ENCODE assay signal across 1 cellular context in the genomic region with DNA sequence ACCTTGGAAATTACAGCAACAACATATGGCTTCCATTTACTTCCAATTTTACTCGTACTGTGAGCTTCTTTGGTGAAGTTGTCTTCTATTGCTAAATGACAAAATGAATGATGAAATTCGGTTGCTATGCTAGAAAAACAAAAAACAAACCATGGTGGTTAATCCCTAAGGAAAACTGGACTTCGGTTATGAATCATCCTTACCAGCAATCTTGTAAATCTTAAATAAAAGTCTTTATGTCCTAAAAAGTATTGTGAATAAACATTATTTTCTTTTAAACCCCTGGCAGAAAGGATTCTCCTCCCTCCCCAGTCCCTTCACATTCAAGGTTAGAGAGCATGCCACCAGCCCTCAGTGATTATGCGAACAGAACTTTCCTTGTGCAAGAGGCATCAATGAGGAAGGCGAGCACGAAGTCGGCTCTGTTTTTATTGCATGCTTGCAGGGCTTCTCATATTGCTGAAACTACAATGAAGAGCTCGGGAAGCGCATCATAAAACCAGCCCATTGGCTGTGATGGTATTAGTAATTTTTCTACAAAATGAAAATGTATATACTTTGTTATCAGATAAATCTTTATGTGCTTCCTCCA.
TF ChIP-seq lines count a peak whose summit lies in the region.

No MANE protein-coding gene starts in this region.

TF ChIP-seq in HEK293, 187 proteins besides CTCF, POLR2A, EP300 and RAD21 (continued from another document):
- TF ChIP-seq MYNN (tag by site-specific recombination; IDR thresholded peaks at IDR 0.05; ENCODE audit: borderline replicate concordance) (0 out of 2 replicates have a peak, but pooled peaks have one; percentile 25), OVOL3 (tag by site-specific recombination; IDR thresholded peaks at IDR 0.05) (no peak), ZNF747 (tag by site-specific recombination; IDR thresholded peaks at IDR 0.05) (no peak), ZBTB44 (tag by site-specific recombination; IDR thresholded peaks at IDR 0.05) (peak; percentile 79), ZNF121 (tag by site-specific recombination; IDR thresholded peaks at IDR 0.05) (no peak), TRIM28 (IDR thresholded peaks at IDR 0.05; ENCODE audit: borderline replicate concordance, low read length) (peak; percentile 57; the same call in 1 of the 2 replicates), GLI4 (tag by site-specific recombination; IDR thresholded peaks at IDR 0.05) (no peak), ZNF549 (tag by site-specific recombination; IDR thresholded peaks at IDR 0.05) (no peak), ZNF274 (IDR thresholded peaks at IDR 0.05; ENCODE audit: low read length) (no peak), ZNF274 (tag by site-specific recombination; IDR thresholded peaks at IDR 0.05; ENCODE audit: borderline replicate concordance) (no peak), ZNF24 (tag by site-specific recombination; IDR thresholded peaks at IDR 0.05) (no peak), ZNF146 (tag by site-specific recombination; IDR thresholded peaks at IDR 0.05) (no peak), ZNF514 (tag by site-specific recombination; IDR thresholded peaks at IDR 0.05) (no peak), ZNF561 (tag by site-specific recombination; IDR thresholded peaks at IDR 0.05; ENCODE audit: borderline replicate concordance) (peak; percentile 36; the same call in 1 of the 2 replicates), ZNF785 (tag by site-specific recombination; IDR thresholded peaks at IDR 0.05) (no peak), ZNF449 (tag by site-specific recombination; IDR thresholded peaks at IDR 0.05) (no peak), ZSCAN4 (tag by site-specific recombination; IDR thresholded peaks at IDR 0.05) (no peak), ZBTB17 (tag by site-specific recombination; IDR thresholded peaks at IDR 0.05) (peak; percentile 33; the same call in 1 of the 2 replicates), EGR2 (tag by site-specific recombination; IDR thresholded peaks at IDR 0.05; ENCODE audit: low read depth) (no peak), GFI1B (tag by site-specific recombination; IDR thresholded peaks at IDR 0.05) (no peak), ZNF18 (tag by site-specific recombination; IDR thresholded peaks at IDR 0.05) (no peak), PRDM1 (tag by site-specific recombination; IDR thresholded peaks at IDR 0.05) (0 out of 2 replicates have a peak, but pooled peaks have one; percentile 29), OSR2 (tag by site-specific recombination; IDR thresholded peaks at IDR 0.05) (peak; percentile 5; the same call in 1 of the 2 replicates), IKZF3 (tag by site-specific recombination; IDR thresholded peaks at IDR 0.05) (peak; percentile 56; the same call in 1 of the 2 replicates), ZNF133 (tag by site-specific recombination; IDR thresholded peaks at IDR 0.05) (no peak)
- TF ChIP-seq, protein P1, sequence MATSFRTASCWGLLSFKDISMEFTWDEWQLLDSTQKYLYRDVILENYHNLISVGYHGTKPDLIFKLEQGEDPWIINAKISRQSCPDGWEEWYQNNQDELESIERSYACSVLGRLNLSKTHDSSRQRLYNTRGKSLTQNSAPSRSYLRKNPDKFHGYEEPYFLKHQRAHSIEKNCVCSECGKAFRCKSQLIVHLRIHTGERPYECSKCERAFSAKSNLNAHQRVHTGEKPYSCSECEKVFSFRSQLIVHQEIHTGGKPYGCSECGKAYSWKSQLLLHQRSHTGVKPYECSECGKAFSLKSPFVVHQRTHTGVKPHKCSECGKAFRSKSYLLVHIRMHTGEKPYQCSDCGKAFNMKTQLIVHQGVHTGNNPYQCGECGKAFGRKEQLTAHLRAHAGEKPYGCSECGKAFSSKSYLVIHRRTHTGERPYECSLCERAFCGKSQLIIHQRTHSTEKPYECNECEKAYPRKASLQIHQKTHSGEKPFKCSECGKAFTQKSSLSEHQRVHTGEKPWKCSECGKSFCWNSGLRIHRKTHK (tag by site-specific recombination; IDR thresholded peaks at IDR 0.05), result no peak
- TF ChIP-seq, protein P2, sequence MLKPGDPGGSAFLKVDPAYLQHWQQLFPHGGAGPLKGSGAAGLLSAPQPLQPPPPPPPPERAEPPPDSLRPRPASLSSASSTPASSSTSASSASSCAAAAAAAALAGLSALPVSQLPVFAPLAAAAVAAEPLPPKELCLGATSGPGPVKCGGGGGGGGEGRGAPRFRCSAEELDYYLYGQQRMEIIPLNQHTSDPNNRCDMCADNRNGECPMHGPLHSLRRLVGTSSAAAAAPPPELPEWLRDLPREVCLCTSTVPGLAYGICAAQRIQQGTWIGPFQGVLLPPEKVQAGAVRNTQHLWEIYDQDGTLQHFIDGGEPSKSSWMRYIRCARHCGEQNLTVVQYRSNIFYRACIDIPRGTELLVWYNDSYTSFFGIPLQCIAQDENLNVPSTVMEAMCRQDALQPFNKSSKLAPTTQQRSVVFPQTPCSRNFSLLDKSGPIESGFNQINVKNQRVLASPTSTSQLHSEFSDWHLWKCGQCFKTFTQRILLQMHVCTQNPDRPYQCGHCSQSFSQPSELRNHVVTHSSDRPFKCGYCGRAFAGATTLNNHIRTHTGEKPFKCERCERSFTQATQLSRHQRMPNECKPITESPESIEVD (tag by site-specific recombination; IDR thresholded peaks at IDR 0.05), result peak; percentile 94
